Comparison of ENCODE assay signal across 15 cellular contexts in genomic region chr11:75141166-75141565, GRCh38. TPM values are rescaled to one million over a fixed set of nuclear protein-coding genes. Genes with fewer than 3 reads are reported as not detected.
"Had no signal": no experiment of that assay in that cellular context is flagged by ENCODE, and none has a peak within 500 bp of the region (broad histone marks: within the 10 kb centered on the region; RNA-seq: fewer than 3 reads in every experiment).

No MANE protein-coding gene starts in this region.

- H3K9me3 ChIP-seq: testis, upper lobe of right lung had no signal

- H3K27me3 ChIP-seq: brain microvascular endothelial cell, testis, upper lobe of right lung had no signal

- H3K36me3 Mint-ChIP-seq: activated naive CD8-positive, alpha-beta T cell; natural killer cell treated with Interleukin-12 subunit alpha and Interleukin-12 subunit beta and Interleukin-15 and Interleukin-18, amount 100 ng/mL, for 72 hours; T-cell had no signal

- H3K9me3 Mint-ChIP-seq: central memory CD8-positive, alpha-beta T cell; natural killer cell treated with Interleukin-12 subunit alpha and Interleukin-12 subunit beta and Interleukin-15 and Interleukin-18, amount 100 ng/mL, for 72 hours; stimulated activated naive CD8-positive, alpha-beta T cell treated with anti-CD3 and anti-CD28 coated beads, Interleukin-15, amount 100 ng/mL, for 72 hours; T-cell had no signal

- DNase-seq: T1000 had no signal

- H3K4me1 ChIP-seq: testis had no signal

- H3K4me3 Mint-ChIP-seq: activated naive CD8-positive, alpha-beta T cell; central memory CD8-positive, alpha-beta T cell; stimulated activated naive CD8-positive, alpha-beta T cell treated with anti-CD3 and anti-CD28 coated beads, Interleukin-15, amount 100 ng/mL, for 72 hours had no signal

- H3K4me3 ChIP-seq: upper lobe of right lung had no signal

- H3K36me3 ChIP-seq: brain microvascular endothelial cell, upper lobe of right lung had no signal

- H3K27ac ChIP-seq: brain microvascular endothelial cell, foreskin keratinocyte, testis, upper lobe of right lung had no signal

- H3K27ac Mint-ChIP-seq: activated naive CD8-positive, alpha-beta T cell; progenitor cell of endocrine pancreas; stimulated activated naive CD8-positive, alpha-beta T cell treated with anti-CD3 and anti-CD28 coated beads, Interleukin-15, amount 100 ng/mL, for 72 hours had no signal

RNA-seq across cellular contexts. Expression of gene SLCO2B1, which starts 9.7 kb away (rescaled TPM):
- total RNA-seq: foreskin keratinocyte had no signal
- polyA plus RNA-seq: foreskin keratinocyte had no signal

RNA-seq across cellular contexts. Expression of gene OR2AT4, which starts 44.5 kb away (rescaled TPM):
- total RNA-seq: foreskin keratinocyte; left ventricle myocardium superior; mucosa of gallbladder; natural killer cell treated with Interleukin-12 subunit alpha and Interleukin-12 subunit beta and Interleukin-15 and Interleukin-18, amount 100 ng/mL, for 72 hours; progenitor cell of endocrine pancreas; right cardiac atrium; T-cell; upper lobe of right lung had no signal
- polyA plus RNA-seq: foreskin keratinocyte, right cardiac atrium, small intestine had no signal
